Comparison of ENCODE assay signal across 16 cellular contexts in genomic region chr19:16795042-16795441, GRCh38. TPM values are rescaled to one million over a fixed set of nuclear protein-coding genes. Genes with fewer than 3 reads are reported as not detected.
DNase-seq lines count a peak whose midpoint lies in the region; ATAC-seq lines count a peak whose summit lies in the region.
"Had no signal": no experiment of that assay in that cellular context is flagged by ENCODE, and none has a peak within 500 bp of the region (broad histone marks: within the 10 kb centered on the region; RNA-seq: fewer than 3 reads in every experiment).

No MANE protein-coding gene starts in this region.

- peak overlapping the region; percentile 29 for H2BK120ac ChIP-seq in trophoblast cell (ENCODE audit: insufficient read depth, low read length, poor library complexity)

- peaks cover 4 to 5% of the 10 kb centered on the region in 2 experiments for H3K4me1 ChIP-seq in trophoblast cell (ENCODE audit: control insufficient read depth in 1 of 2, insufficient read depth in 2 of 2, low read length in 2 of 2)
- H3K4me1 ChIP-seq: BE2C, Caco-2 had no signal

- H3K9me3 Mint-ChIP-seq in dendritic cell treated with granulocyte-macrophage colony-stimulating factor and Interleukin-4, amounts not matched to agents 40 ng/mL and 50 ng/mL, for 4 days, result peaks cover 17% of the 10 kb centered on the region

- H3K27ac Mint-ChIP-seq in dendritic cell treated with granulocyte-macrophage colony-stimulating factor and Interleukin-4, amounts not matched to agents 40 ng/mL and 50 ng/mL, for 4 days, result peak overlapping the region; percentile 46
- H3K27ac Mint-ChIP-seq: CD4-positive, alpha-beta T cell; CD8-positive, alpha-beta T cell had no signal

- ATAC-seq in GM21381 (IDR thresholded peaks at IDR 0.05; ENCODE audit: unreplicated experiment), result no peak
- ATAC-seq: CD8-positive, alpha-beta T cell had no signal

- no peaks in the 10 kb centered on the region for H3K79me2 ChIP-seq in trophoblast cell (ENCODE audit: control insufficient read depth, insufficient read depth, low read length, poor library complexity)

- H3K27ac ChIP-seq in trophoblast cell (ENCODE audit: low read depth, low read length), result no peak overlapping the region
- H3K27ac ChIP-seq: BLaER1 had no signal

- no peak overlapping the region for H3K9ac ChIP-seq in trophoblast cell (ENCODE audit: low read length)
- H3K9ac ChIP-seq: BLaER1 had no signal

- no peak overlapping the region for H3K4me3 Mint-ChIP-seq in dendritic cell treated with granulocyte-macrophage colony-stimulating factor and Interleukin-4, amounts not matched to agents 40 ng/mL and 50 ng/mL, for 4 days
- H3K4me3 Mint-ChIP-seq: CD4-positive, alpha-beta T cell; CD8-positive, alpha-beta T cell had no signal

- H3K36me3 ChIP-seq in trophoblast cell (ENCODE audit: control insufficient read depth in 1 of 2, insufficient read depth in 2 of 2, low read length in 2 of 2), result no peaks in the 10 kb centered on the region
- H3K36me3 ChIP-seq: BE2C had no signal

- H4K91ac ChIP-seq in trophoblast cell (ENCODE audit: low read depth, low read length), result peak overlapping the region; percentile 5

- no peak overlapping the region for H2AFZ ChIP-seq in trophoblast cell (ENCODE audit: insufficient read depth, low read length, poor library complexity)

- peak overlapping the region; percentile 5 for H3K18ac ChIP-seq in trophoblast cell (ENCODE audit: low read length)

- peak overlapping the region; percentile 11 for H4K8ac ChIP-seq in trophoblast cell (ENCODE audit: low read depth, low read length)

- H4K12ac ChIP-seq in trophoblast cell (ENCODE audit: low read depth, low read length), result no peak overlapping the region

- H3K27me3 ChIP-seq in trophoblast cell (ENCODE audit: insufficient read depth, low read length), result no peaks in the 10 kb centered on the region
- H3K27me3 ChIP-seq: BE2C, BLaER1 had no signal

- no peak for DNase-seq in trophoblast cell
- DNase-seq in activated CD4-positive, alpha-beta T cell treated with anti-CD3 and anti-CD28 coated beads for 1 hour, result no peak
- no peak for DNase-seq in germinal center (ENCODE audit: low spot score)
- DNase-seq: 8988T; ACHN; BE2C; C1 segment of cervical spinal cord; Caco-2; Calu3; CD4-positive, alpha-beta T cell; CD8-positive, alpha-beta T cell; DMS79 treated with DMSO at 0.1 percent for 48 hours; GF-D8 had no signal

- no peak overlapping the region for H3K4ac ChIP-seq in trophoblast cell (ENCODE audit: low read depth, low read length)

- no peak overlapping the region for H2BK12ac ChIP-seq in trophoblast cell (ENCODE audit: low read length)

- H3K9me3 ChIP-seq in trophoblast cell (ENCODE audit: insufficient read depth, low read depth, low read length), result peaks cover 5% of the 10 kb centered on the region
- H3K9me3 ChIP-seq: BE2C had no signal

- no peak overlapping the region for H3K4me3 ChIP-seq in trophoblast cell (ENCODE audit: low read depth, low read length)

- H3K27me3 Mint-ChIP-seq in dendritic cell treated with granulocyte-macrophage colony-stimulating factor and Interleukin-4, amounts not matched to agents 40 ng/mL and 50 ng/mL, for 4 days, result peaks cover 2% of the 10 kb centered on the region
- H3K27me3 Mint-ChIP-seq: CD4-positive, alpha-beta T cell had no signal

- no CpG with 5 or more reads among the region's 7 CpGs for WGBS in trophoblast cell (ENCODE audit: extremely low coverage, insufficient coverage, insufficient read length)

- peaks cover 30% of the 10 kb centered on the region for H3K4me1 Mint-ChIP-seq in dendritic cell treated with granulocyte-macrophage colony-stimulating factor and Interleukin-4, amounts not matched to agents 40 ng/mL and 50 ng/mL, for 4 days (ENCODE audit: low read depth)

- H3K79me1 ChIP-seq in trophoblast cell (ENCODE audit: low read length), result peaks cover 10% of the 10 kb centered on the region

- no peak overlapping the region for H3K23ac ChIP-seq in trophoblast cell (ENCODE audit: low read length)

- no peaks in the 10 kb centered on the region for H3K36me3 Mint-ChIP-seq in dendritic cell treated with granulocyte-macrophage colony-stimulating factor and Interleukin-4, amounts not matched to agents 40 ng/mL and 50 ng/mL, for 4 days (ENCODE audit: low read depth)
- H3K36me3 Mint-ChIP-seq: CD8-positive, alpha-beta T cell had no signal

- no peak overlapping the region for H2BK5ac ChIP-seq in trophoblast cell (ENCODE audit: low read depth, low read length, poor library complexity)

- peak overlapping the region; percentile 9 for H3K14ac ChIP-seq in trophoblast cell (ENCODE audit: low read length)

- no peak overlapping the region for H3K4me2 ChIP-seq in trophoblast cell (ENCODE audit: low read length)
- H3K4me2 ChIP-seq: BLaER1 had no signal

- H2AK5ac ChIP-seq in trophoblast cell (ENCODE audit: low read length), result no peak overlapping the region

- intact Hi-C loops in dendritic cell treated with granulocyte-macrophage colony-stimulating factor and Interleukin-4, amounts not matched to agents 40 ng/mL and 50 ng/mL, for 4 days (cut with micrococcal nuclease), result no loop called here

RNA-seq across cellular contexts. Expression of gene SIN3B, which starts 34.2 kb away (rescaled TPM):
- polyA plus RNA-seq in trophoblast cell (2013), result 123 and 128 TPM in 2 replicates
